Comparison of ENCODE assay signal across 1 cellular context in genomic region chr3:152830245-152830644, GRCh38.
TF ChIP-seq lines count a peak whose summit lies in the region.

No MANE protein-coding gene starts in this region.

TF ChIP-seq in K562, 482 proteins besides CTCF, POLR2A, EP300 and RAD21 (continued from another document and continues in another):
- TF ChIP-seq RREB1 (CRISPR knock-in tag; IDR thresholded peaks at IDR 0.05), result no peak
- peak; percentile 47 for TF ChIP-seq USF2 (CRISPR knock-in tag; IDR thresholded peaks at IDR 0.05)
- 0 out of 2 replicates have a peak, but pooled peaks have one; percentile 17 for TF ChIP-seq FOSL1 (tag; conservative IDR thresholded peaks at IDR 0.05)
- TF ChIP-seq MYC (IDR thresholded peaks at IDR 0.05; ENCODE audit: low read depth, low read length), result peak; percentile 53; the same call in 1 of the 2 replicates
- TF ChIP-seq MYC (CRISPR knock-in tag; IDR thresholded peaks at IDR 0.05; ENCODE audit: borderline replicate concordance, low read depth), result no peak
- TF ChIP-seq FOS (IDR thresholded peaks at IDR 0.05; ENCODE audit: extremely low read depth, insufficient read length), result no peak
- no peak for TF ChIP-seq KDM1A (IDR thresholded peaks at IDR 0.05)
- TF ChIP-seq HMGXB4 (CRISPR knock-in tag; IDR thresholded peaks at IDR 0.05), result no peak
- no peak for TF ChIP-seq ATF2 (CRISPR knock-in tag; IDR thresholded peaks at IDR 0.05)
- no peak for TF ChIP-seq ARID3A (IDR thresholded peaks at IDR 0.05; ENCODE audit: borderline replicate concordance, low read depth, low read length)
- peak; percentile 17; the same call in 1 of the 2 replicates for TF ChIP-seq CEBPB (tag; IDR thresholded peaks at IDR 0.05)
- TF ChIP-seq PHB2 (IDR thresholded peaks at IDR 0.05; ENCODE audit: low read depth), result no peak
- no peak for TF ChIP-seq TSC22D4 (tag; IDR thresholded peaks at IDR 0.05)
- peak; percentile 35; the same call in 1 of the 2 replicates for TF ChIP-seq RAD51 (IDR thresholded peaks at IDR 0.05; ENCODE audit: borderline replicate concordance, low read depth)
- no peak for TF ChIP-seq CREB3L1 (IDR thresholded peaks at IDR 0.05; ENCODE audit: borderline replicate concordance, low read depth)
- TF ChIP-seq MGA (IDR thresholded peaks at IDR 0.05), result no peak
- TF ChIP-seq SP2 (IDR thresholded peaks at IDR 0.05; ENCODE audit: extremely low read depth, low read depth, low read length, poor library complexity, severe bottlenecking), result no peak
- no peak for TF ChIP-seq HSF4 (CRISPR knock-in tag; IDR thresholded peaks at IDR 0.05; ENCODE audit: borderline replicate concordance)
- no peak for TF ChIP-seq MCM5 (IDR thresholded peaks at IDR 0.05; ENCODE audit: low read depth)
- TF ChIP-seq TRIM24 (IDR thresholded peaks at IDR 0.05), result peak; percentile 40 to 60; a peak in 2 of 4 replicates
